8 cellular contexts compared by ENCODE assay signal in the genomic region with DNA sequence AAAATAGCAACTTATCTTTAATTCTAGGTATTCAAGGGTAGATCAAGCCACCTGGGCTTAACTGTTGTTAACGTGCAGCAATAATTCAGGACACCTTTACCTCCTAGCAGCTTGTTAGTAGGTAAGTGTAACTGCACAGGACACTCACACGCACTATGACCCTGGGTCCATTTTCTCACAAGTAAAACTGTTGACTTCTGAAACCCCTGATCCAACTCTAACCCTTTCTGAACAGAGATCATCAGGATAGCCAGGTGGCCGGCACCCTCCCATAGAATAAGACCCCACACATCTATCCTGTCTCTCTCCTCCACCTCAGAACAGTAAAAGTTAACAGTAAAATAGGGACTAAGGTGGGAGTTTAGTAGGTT. TPM values are rescaled to one million over a fixed set of nuclear protein-coding genes. Genes with fewer than 3 reads are reported as not detected.
DNase-seq lines count a peak whose midpoint lies in the region; ATAC-seq and TF ChIP-seq lines count a peak whose summit lies in the region.

No MANE protein-coding gene starts in this region.

- H3K4me3 Mint-ChIP-seq in activated T-cell treated with anti-CD3 and anti-CD28 coated beads, Interleukin-2, amount 50 U/mL, for 4 hours: peak overlapping the region; percentile 89

- H3K4me3 ChIP-seq in SJSA1 (peak overlapping the region; percentile 66), fibroblast of the aortic adventitia (ENCODE audit: low read depth, low read length) (peak overlapping the region; percentile 89), thymus (ENCODE audit: low read length) (peak overlapping the region; percentile 47)

- no peaks in the 10 kb centered on the region for H3K9me3 Mint-ChIP-seq in activated T-cell treated with anti-CD3 and anti-CD28 coated beads, Interleukin-2, amount 50 U/mL, for 4 hours

- TF ChIP-seq CTCF in fibroblast of the aortic adventitia (IDR thresholded peaks at IDR 0.05; ENCODE audit: insufficient read depth, low read length): no peak

- H3K36me3 Mint-ChIP-seq in activated T-cell treated with anti-CD3 and anti-CD28 coated beads, Interleukin-2, amount 50 U/mL, for 4 hours (ENCODE audit: insufficient read depth): no peaks in the 10 kb centered on the region

- peaks cover 2% of the 10 kb centered on the region for H3K27me3 Mint-ChIP-seq in activated T-cell treated with anti-CD3 and anti-CD28 coated beads, Interleukin-2, amount 50 U/mL, for 4 hours (ENCODE audit: low read depth)

- 61% methylated on average over 3 of the region's 3 CpGs for WGBS in thymus

- peaks cover 8% of the 10 kb centered on the region for H3K4me1 Mint-ChIP-seq in activated T-cell treated with anti-CD3 and anti-CD28 coated beads, Interleukin-2, amount 50 U/mL, for 4 hours (ENCODE audit: low read depth)

- peak overlapping the region; percentile 77 for H3K27ac ChIP-seq in SJSA1
- no peak overlapping the region for H3K27ac ChIP-seq in thymus (ENCODE audit: low read depth)

- peaks cover 8% of the 10 kb centered on the region for H3K4me1 ChIP-seq in SJSA1 (replicated peaks)
- H3K4me1 ChIP-seq in thymus (ENCODE audit: control insufficient read depth, insufficient read depth, low read length): peaks cover 6% of the 10 kb centered on the region

- H3K36me3 ChIP-seq in SJSA1: peaks cover 37% of the 10 kb centered on the region
- H3K36me3 ChIP-seq in thymus (ENCODE audit: control insufficient read depth, insufficient read depth): no peaks in the 10 kb centered on the region

- no peaks in the 10 kb centered on the region; the same call in 1 of the 2 replicates for H3K27me3 ChIP-seq in SJSA1 (replicated peaks)
- H3K27me3 ChIP-seq in thymus (ENCODE audit: control insufficient read depth, insufficient read depth): no peaks in the 10 kb centered on the region

- H3K9me3 ChIP-seq in SJSA1 (replicated peaks) (no peaks in the 10 kb centered on the region), thymus (ENCODE audit: control insufficient read depth) (no peaks in the 10 kb centered on the region)

- no peak for DNase-seq in activated T-cell treated with anti-CD3 and anti-CD28 coated beads, Interleukin-2, amount 50 U/mL, for 4 hours
- DNase-seq in activated T-cell treated with anti-CD3 and anti-CD28 coated beads, Interleukin-2, amount 50 U/mL, for 1 hour: no peak
- DNase-seq in SJSA1 (ENCODE audit: low read depth in 1 of 2, low spot score in 2 of 2) (no peak), fibroblast of the aortic adventitia (ENCODE audit: low read depth) (no peak), SKM-1 (lab: John Stamatoyannopoulos, UW; ENCODE audit: unreplicated experiment) (no peak), retina (no peak)

- no peak for ATAC-seq in activated T-cell treated with anti-CD3 and anti-CD28 coated beads, Interleukin-2, amount 50 U/mL, for 4 hours
- no peak for ATAC-seq in HG03175 (IDR thresholded peaks at IDR 0.05; ENCODE audit: unreplicated experiment)

RNA-seq across cellular contexts. Expression of a gene that starts 0.6 kb away (rescaled TPM):
- total RNA-seq in activated T-cell treated with anti-CD3 and anti-CD28 coated beads, Interleukin-2, amount 50 U/mL, for 4 hours: 1 to 10 TPM; 2.1 to 3.7 (median 2.4) TPM
- total RNA-seq in SJSA1 (2014; rRNA removed; shearing (Covaris generic)): 53.0 and 64.8 TPM in 2 replicates
- total RNA-seq in fibroblast of the aortic adventitia (ENCODE audit: low replicate concordance): 19.3 TPM in 1 of 2 replicates, not detected in the other
- polyA plus RNA-seq in thymus: 1.8 TPM

RNA-seq across cellular contexts. Expression of a gene that starts 11.5 kb away (rescaled TPM):
- not detected for total RNA-seq in activated T-cell treated with anti-CD3 and anti-CD28 coated beads, Interleukin-2, amount 50 U/mL, for 4 hours
- total RNA-seq in SJSA1 (2014; rRNA removed; shearing (Covaris generic)): not detected in 2 replicates
- not detected in 2 replicates for total RNA-seq in fibroblast of the aortic adventitia (ENCODE audit: low replicate concordance)
- polyA plus RNA-seq in thymus: 0.05 TPM
